In genomic region chr7:141654551-141654950, GRCh38 we compare ENCODE assay signal across 9 cellular contexts.
DNase-seq lines count a peak whose midpoint lies in the region; ATAC-seq and TF ChIP-seq lines count a peak whose summit lies in the region.
"Had no signal": no experiment of that assay in that cellular context is flagged by ENCODE, and none has a peak within 500 bp of the region (broad histone marks: within the 10 kb centered on the region; RNA-seq: fewer than 3 reads in every experiment).

No MANE protein-coding gene starts in this region.

- in situ Hi-C loops in brain microvascular endothelial cell (cut with HindIII; ENCODE audit: low pct_ligation_motif_present, low sequenced_read_pairs): no loop called here

- H3K4me3 ChIP-seq in brain microvascular endothelial cell (ENCODE audit: low read depth, low read length): no peak overlapping the region
- H3K4me3 ChIP-seq: BLaER1 treated with 17β-estradiol and CSF1 and Interleukin-3, amounts not matched to agents 10 nM and 100 nM had no signal

- peak; percentile 88 for TF ChIP-seq CTCF in brain microvascular endothelial cell (IDR thresholded peaks at IDR 0.05; ENCODE audit: low read depth, low read length, missing control alignments)

- H3K27ac ChIP-seq in brain microvascular endothelial cell: no peak overlapping the region
- H3K27ac ChIP-seq: BLaER1 treated with 17β-estradiol and CSF1 and Interleukin-3, amounts not matched to agents 10 nM and 100 nM had no signal

- peak; percentile 81 for ATAC-seq in HG02938 (IDR thresholded peaks at IDR 0.05; ENCODE audit: unreplicated experiment)

- peak; percentile 18 to 23 for DNase-seq in activated CD8-positive, alpha-beta memory T cell treated with anti-CD3 and anti-CD28 coated beads for 1 hour (ENCODE audit: extremely low read depth in 1 of 2, low read depth in 1 of 2)
- no peak for DNase-seq in activated CD8-positive, alpha-beta memory T cell treated with anti-CD3 and anti-CD28 coated beads, Interleukin-2, amount 50 U/mL, for 48 hours
- DNase-seq in NCI-H1694 treated with DMSO at 0.1 percent for 48 hours (lab: John Stamatoyannopoulos, UW) (peak; percentile 88), T-helper 2 cell (peak in 4 of 5 experiments; percentile 13 to 84 (median 34)), brain microvascular endothelial cell (peak; percentile 75), iPS-NIHi11 (ENCODE audit: low spot score) (peak; percentile 81)
- peak; percentile 30 to 55 for DNase-seq in stimulated activated CD4-positive, alpha-beta T cell treated with anti-CD3 and anti-CD28 coated beads, Interleukin-2, amount 100 ng/mL, for 24 hours

- peaks cover 12% of the 10 kb centered on the region for H3K36me3 ChIP-seq in brain microvascular endothelial cell (replicated peaks)

- no peaks in the 10 kb centered on the region for H3K27me3 ChIP-seq in brain microvascular endothelial cell (replicated peaks)
- H3K27me3 ChIP-seq: BLaER1 treated with 17β-estradiol and CSF1 and Interleukin-3, amounts not matched to agents 10 nM and 100 nM had no signal
